Comparison of ENCODE assay signal across 26 cellular contexts in genomic region chr6:133277228-133277894, GRCh38. TPM values are rescaled to one million over a fixed set of nuclear protein-coding genes. Genes with fewer than 3 reads are reported as not detected.
"Had no signal": no experiment of that assay in that cellular context is flagged by ENCODE, and none has a peak within 500 bp of the region (broad histone marks: within the 10 kb centered on the region; RNA-seq: fewer than 3 reads in every experiment).

No MANE protein-coding gene starts in this region.

- DNase-seq: activated CD4-positive, alpha-beta T cell treated with anti-CD3 and anti-CD28 coated beads for 48 hours; activated CD4-positive, alpha-beta T cell treated with anti-CD3 and anti-CD28 coated beads, Interleukin-2, amount 50 U/mL, for 4 hours; activated CD4-positive, CD25-positive, alpha-beta regulatory T cell treated with anti-CD3 and anti-CD28 coated beads, Interleukin-2, amount 50 U/mL, for 72 hours; activated CD8-positive, alpha-beta memory T cell treated with anti-CD3 and anti-CD28 coated beads, Interleukin-2, amount 50 U/mL, for 48 hours; activated CD8-positive, alpha-beta T cell treated with anti-CD3 and anti-CD28 coated beads, Interleukin-2, amount 10 ng/mL, durations not matched to agents 7 days and 5 days; activated naive CD4-positive, alpha-beta T cell treated with anti-CD3 and anti-CD28 coated beads, Interleukin-2, amount 50 U/mL, for 16 hours; activated naive CD8-positive, alpha-beta T cell treated with anti-CD3 and anti-CD28 coated beads, Interleukin-2, amount 10 ng/mL, durations not matched to agents 7 days and 5 days; activated T-cell treated with anti-CD3 and anti-CD28 coated beads, Interleukin-2, amount 50 U/mL, for 1 hour; adrenal gland; anterior cingulate cortex; Karpas-422; MM.1S; NCI-H1105; NCI-H146; NCI-H2029; NCI-H2107; NCI-H510A treated with DMSO at 0.1 percent for 48 hours; NCI-H69; SHP77; T-helper 9 cell had no signal

- H3K4me1 Mint-ChIP-seq: activated naive CD8-positive, alpha-beta T cell treated with anti-CD3 and anti-CD28 coated beads, Interleukin-2, amount 10 ng/mL, durations not matched to agents 7 days and 5 days; central memory CD8-positive, alpha-beta T cell; WTC11 had no signal

- H3K4me3 ChIP-seq: adrenal gland, breast epithelium, K562, SJSA1 had no signal

- H3K36me3 ChIP-seq: adrenal gland, breast epithelium, SJSA1 had no signal

- H3K36me3 Mint-ChIP-seq: activated naive CD8-positive, alpha-beta T cell treated with anti-CD3 and anti-CD28 coated beads, Interleukin-2, amount 10 ng/mL, durations not matched to agents 7 days and 5 days; WTC11 had no signal

- H3K9me3 Mint-ChIP-seq: activated naive CD8-positive, alpha-beta T cell treated with anti-CD3 and anti-CD28 coated beads, Interleukin-2, amount 10 ng/mL, durations not matched to agents 7 days and 5 days; central memory CD8-positive, alpha-beta T cell; T-helper 1 cell treated with Interleukin-12 subunit alpha and Interleukin-12 subunit beta and Interleukin-4 antibody, amounts not matched to agents 30 μg/mL and 1 μg/mL, for 36 hours; WTC11 had no signal

- H3K27ac ChIP-seq: adrenal gland, breast epithelium, SJSA1 had no signal

- H3K27ac Mint-ChIP-seq: activated CD8-positive, alpha-beta T cell treated with anti-CD3 and anti-CD28 coated beads, Interleukin-2, amount 10 ng/mL, durations not matched to agents 7 days and 5 days; activated naive CD8-positive, alpha-beta T cell treated with anti-CD3 and anti-CD28 coated beads, Interleukin-2, amount 10 ng/mL, durations not matched to agents 7 days and 5 days; T-helper 1 cell treated with Interleukin-12 subunit alpha and Interleukin-12 subunit beta and Interleukin-4 antibody, amounts not matched to agents 30 μg/mL and 1 μg/mL, for 36 hours; WTC11 had no signal

- H3K9me3 ChIP-seq: adrenal gland, breast epithelium, SJSA1 had no signal

- H3K27me3 Mint-ChIP-seq: activated naive CD8-positive, alpha-beta T cell treated with anti-CD3 and anti-CD28 coated beads, Interleukin-2, amount 10 ng/mL, durations not matched to agents 7 days and 5 days; central memory CD8-positive, alpha-beta T cell had no signal

- ATAC-seq: activated CD8-positive, alpha-beta T cell treated with anti-CD3 and anti-CD28 coated beads, Interleukin-2, amount 10 ng/mL, durations not matched to agents 7 days and 5 days; K562 had no signal

- H3K4me3 Mint-ChIP-seq: activated CD8-positive, alpha-beta T cell treated with anti-CD3 and anti-CD28 coated beads, Interleukin-2, amount 10 ng/mL, durations not matched to agents 7 days and 5 days; activated naive CD8-positive, alpha-beta T cell treated with anti-CD3 and anti-CD28 coated beads, Interleukin-2, amount 10 ng/mL, durations not matched to agents 7 days and 5 days; central memory CD8-positive, alpha-beta T cell; T-helper 1 cell treated with Interleukin-12 subunit alpha and Interleukin-12 subunit beta and Interleukin-4 antibody, amounts not matched to agents 30 μg/mL and 1 μg/mL, for 36 hours; WTC11 had no signal

- H3K27me3 ChIP-seq: adrenal gland, breast epithelium, SJSA1 had no signal

- H3K4me1 ChIP-seq: adrenal gland, breast epithelium, SJSA1 had no signal

RNA-seq across cellular contexts. Expression of gene EYA4, which starts 36.2 kb away (rescaled TPM):
- total RNA-seq: activated CD8-positive, alpha-beta T cell treated with anti-CD3 and anti-CD28 coated beads, Interleukin-2, amount 10 ng/mL, durations not matched to agents 7 days and 5 days; activated naive CD8-positive, alpha-beta T cell treated with anti-CD3 and anti-CD28 coated beads, Interleukin-2, amount 10 ng/mL, durations not matched to agents 7 days and 5 days had no signal
